8 cellular contexts compared by ENCODE assay signal in genomic region chr1:31934706-31935629, GRCh38. TPM values are rescaled to one million over a fixed set of nuclear protein-coding genes. Genes with fewer than 3 reads are reported as not detected.
DNase-seq lines count a peak whose midpoint lies in the region; ATAC-seq and TF ChIP-seq lines count a peak whose summit lies in the region.

No MANE protein-coding gene starts in this region.

- peak overlapping the region; percentile 20 for H3K4me3 ChIP-seq in BJ (ENCODE audit: low read depth, low read length)
- peak overlapping the region; percentile 99 for H3K4me3 ChIP-seq in Jurkat, Clone E6-1 (ENCODE audit: low read length)
- peak overlapping the region; percentile 97 for H3K4me3 ChIP-seq in thymus (ENCODE audit: low read length)
- H3K4me3 ChIP-seq in H7 (ENCODE audit: insufficient read depth, low read depth, low read length): no peak overlapping the region

- POLR2A ChIA-PET in BJ (lab: Charles Lee): interaction anchor here (0.7 to 1.0 kb wide), 2 partner anchors 29 to 71 kb away, joined by 3 to 8 read pairs; no protein-coding TSS in a partner anchor

- no peak for TF ChIP-seq CTCF in BJ (IDR thresholded peaks at IDR 0.05; ENCODE audit: insufficient read depth, low read depth, low read length)

- DNase-seq in BJ (ENCODE audit: low read depth) (peak; percentile 39), kidney glomerular epithelial cell (lab: John Stamatoyannopoulos, UW) (peak; percentile 20), H7 (no peak), occipital lobe (lab: John Stamatoyannopoulos, UW) (no peak)
- peak; percentile 80 for DNase-seq in Jurkat, Clone E6-1 (ENCODE audit: low read depth, low spot score)
- peak; percentile 42 for DNase-seq in activated naive CD4-positive, alpha-beta T cell treated with anti-CD3 and anti-CD28 coated beads, Interleukin-2, amount 50 U/mL, for 16 hours

- no peaks in the 10 kb centered on the region for H3K9me3 ChIP-seq in thymus (ENCODE audit: control insufficient read depth)

- H3K36me3 ChIP-seq in BJ (ENCODE audit: control insufficient read depth, insufficient read depth, low read length) (no peaks in the 10 kb centered on the region), thymus (ENCODE audit: control insufficient read depth, insufficient read depth) (peaks cover 3% of the 10 kb centered on the region), H7 (replicated peaks; ENCODE audit: control insufficient read depth, insufficient read depth, low read length) (no peaks in the 10 kb centered on the region)

- 2% methylated on average over 8 of the region's 8 CpGs for WGBS in thymus

- no peaks in the 10 kb centered on the region for H3K27me3 ChIP-seq in BJ (ENCODE audit: control insufficient read depth, insufficient read depth, low read length)
- no peaks in the 10 kb centered on the region for H3K27me3 ChIP-seq in thymus (ENCODE audit: control insufficient read depth, insufficient read depth)
- H3K27me3 ChIP-seq in H7 (ENCODE audit: control insufficient read depth, insufficient read depth, low read length): no peaks in the 10 kb centered on the region

- peaks cover 10% of the 10 kb centered on the region for H3K4me1 ChIP-seq in thymus (ENCODE audit: control insufficient read depth, insufficient read depth, low read length)

- peak overlapping the region; percentile 86 for H3K27ac ChIP-seq in thymus (ENCODE audit: low read depth)

- CTCF ChIA-PET in BJ (lab: Yijun Ruan, JAX): interaction anchor here (0.8 to 2.6 kb wide), 8 partner anchors 8 to 146 kb away, joined by 3 to 11 read pairs (median 6); partner anchors contain the start of gene SPOCD1

- ATAC-seq in HG03565 (IDR thresholded peaks at IDR 0.05; ENCODE audit: unreplicated experiment): no peak

RNA-seq across cellular contexts. Expression of gene PTP4A2, which starts 3.2 kb away (rescaled TPM):
- polyA plus RNA-seq in BJ (2011; rRNA removed) (239 and 455 TPM in 2 replicates), thymus (214 TPM)
- 361 and 482 TPM in 2 replicates for polyA minus RNA-seq in BJ (2011; rRNA and poly(A)+ RNA removed)
- polyA plus RNA-seq in Jurkat, Clone E6-1 (2012; ENCODE audit: insufficient read depth, insufficient read length): 551 TPM
- 307 and 444 TPM in 2 replicates for total RNA-seq in H7 (2014; rRNA removed; shearing (Covaris generic))
- total RNA-seq in occipital lobe: 551 TPM

Comparison
In these comparisons a context has a peak if more than half of its experiments do, and no peak if none do; other contexts are left out.
1. DNase-seq: peak in BJ (single experiment), Jurkat, Clone E6-1 (single experiment), activated naive CD4-positive, alpha-beta T cell treated with anti-CD3 and anti-CD28 coated beads, Interleukin-2, amount 50 U/mL, for 16 hours (single experiment) and kidney glomerular epithelial cell (single experiment); none in H7 (single experiment) and occipital lobe (single experiment).